Comparison of ENCODE assay signal across 30 cellular contexts in genomic region chr20:3964719-3965118, GRCh38.
"Had no signal": no experiment of that assay in that cellular context is flagged by ENCODE, and none has a peak within 500 bp of the region (broad histone marks: within the 10 kb centered on the region; RNA-seq: fewer than 3 reads in every experiment).

No MANE protein-coding gene starts in this region.

- DNase-seq: activated CD4-positive, alpha-beta T cell treated with anti-CD3 and anti-CD28 coated beads, Interleukin-2, amount 10 ng/mL, durations not matched to agents 24 days and 14 days; activated CD4-positive, alpha-beta T cell treated with anti-CD3 and anti-CD28 coated beads, Interleukin-2, amount 50 U/mL, for 4 hours; activated CD8-positive, alpha-beta T cell treated with anti-CD3 and anti-CD28 coated beads for 36 hours; activated gamma-delta T cell; activated naive CD4-positive, alpha-beta T cell treated with Interleukin-2 at 50 U/mL for 16 hours; activated naive CD8-positive, alpha-beta T cell treated with anti-CD3 and anti-CD28 coated beads, Interleukin-2, amount 10 ng/mL, durations not matched to agents 7 days and 5 days; activated T-cell treated with anti-CD3 and anti-CD28 coated beads, Interleukin-2, amount 50 U/mL, for 1 hour; activated T-cell treated with anti-CD3 and anti-CD28 coated beads, Interleukin-2, amount 50 U/mL, for 72 hours; amygdala; caudate nucleus; KG1; MM.1S; MV-4-11; NCI-H1092; NCI-H1436 treated with DMSO at 0.1 percent for 48 hours; NCI-H1694 treated with DMSO at 0.1 percent for 48 hours; NCI-H2029; NCI-H345; NCI-H524 treated with DMSO at 0.1 percent for 48 hours; NCI-H748 treated with DMSO at 0.1 percent for 48 hours; NK-92 treated with Interleukin-12 subunit alpha and Interleukin-12 subunit beta, amount 100 ng/mL, for 24 hours; Right ventricle myocardium superior; SW 1271; T-helper 1 cell; T-helper 2 cell; T-helper 9 cell had no signal

- H3K27ac ChIP-seq: ascending aorta, breast epithelium had no signal

- H3K27me3 Mint-ChIP-seq: activated CD4-positive, alpha-beta T cell treated with anti-CD3 and anti-CD28 coated beads, Interleukin-2, amount 10 ng/mL, durations not matched to agents 24 days and 14 days; activated CD8-positive, alpha-beta T cell treated with anti-CD3 and anti-CD28 coated beads for 36 hours; activated naive CD4-positive, alpha-beta T cell treated with anti-CD3 and anti-CD28 coated beads, Interleukin-2, amount 50 U/mL, for 24 hours; activated naive CD8-positive, alpha-beta T cell treated with anti-CD3 and anti-CD28 coated beads, Interleukin-2, amount 10 ng/mL, durations not matched to agents 7 days and 5 days; activated T-helper 17 cell treated with anti-CD3 and anti-CD28 coated beads, Interleukin-2, amount 50 U/mL, for 72 hours had no signal

- H3K9me3 Mint-ChIP-seq: activated CD4-positive, alpha-beta T cell treated with anti-CD3 and anti-CD28 coated beads, Interleukin-2, amount 10 ng/mL, durations not matched to agents 24 days and 14 days; activated CD8-positive, alpha-beta T cell treated with anti-CD3 and anti-CD28 coated beads for 36 hours; activated naive CD4-positive, alpha-beta T cell treated with anti-CD3 and anti-CD28 coated beads, Interleukin-2, amount 50 U/mL, for 24 hours; activated naive CD8-positive, alpha-beta T cell treated with anti-CD3 and anti-CD28 coated beads, Interleukin-2, amount 10 ng/mL, durations not matched to agents 7 days and 5 days; activated T-cell treated with anti-CD3 and anti-CD28 coated beads, Interleukin-2, amount 50 U/mL, for 72 hours; activated T-helper 17 cell treated with anti-CD3 and anti-CD28 coated beads, Interleukin-2, amount 50 U/mL, for 72 hours had no signal

- ATAC-seq: activated CD8-positive, alpha-beta T cell treated with anti-CD3 and anti-CD28 coated beads for 36 hours; activated T-cell treated with anti-CD3 and anti-CD28 coated beads, Interleukin-2, amount 50 U/mL, for 72 hours; activated T-helper 17 cell treated with anti-CD3 and anti-CD28 coated beads, Interleukin-2, amount 50 U/mL, for 72 hours had no signal

- H3K36me3 ChIP-seq: breast epithelium had no signal

- H3K9me3 ChIP-seq: ascending aorta, breast epithelium had no signal

- H3K4me1 ChIP-seq: ascending aorta, breast epithelium had no signal

- H3K4me3 ChIP-seq: ascending aorta, breast epithelium had no signal

- H3K27me3 ChIP-seq: ascending aorta, breast epithelium had no signal

- H3K27ac Mint-ChIP-seq: activated CD4-positive, alpha-beta T cell treated with anti-CD3 and anti-CD28 coated beads, Interleukin-2, amount 10 ng/mL, durations not matched to agents 24 days and 14 days; activated CD8-positive, alpha-beta T cell treated with anti-CD3 and anti-CD28 coated beads for 36 hours; activated naive CD4-positive, alpha-beta T cell treated with anti-CD3 and anti-CD28 coated beads, Interleukin-2, amount 50 U/mL, for 24 hours; activated naive CD8-positive, alpha-beta T cell treated with anti-CD3 and anti-CD28 coated beads, Interleukin-2, amount 10 ng/mL, durations not matched to agents 7 days and 5 days; activated T-cell treated with anti-CD3 and anti-CD28 coated beads, Interleukin-2, amount 50 U/mL, for 72 hours; activated T-helper 17 cell treated with anti-CD3 and anti-CD28 coated beads, Interleukin-2, amount 50 U/mL, for 72 hours had no signal

- H3K4me3 Mint-ChIP-seq: activated CD4-positive, alpha-beta T cell treated with anti-CD3 and anti-CD28 coated beads, Interleukin-2, amount 10 ng/mL, durations not matched to agents 24 days and 14 days; activated CD8-positive, alpha-beta T cell treated with anti-CD3 and anti-CD28 coated beads for 36 hours; activated naive CD4-positive, alpha-beta T cell treated with anti-CD3 and anti-CD28 coated beads, Interleukin-2, amount 50 U/mL, for 24 hours; activated naive CD8-positive, alpha-beta T cell treated with anti-CD3 and anti-CD28 coated beads, Interleukin-2, amount 10 ng/mL, durations not matched to agents 7 days and 5 days; activated T-cell treated with anti-CD3 and anti-CD28 coated beads, Interleukin-2, amount 50 U/mL, for 72 hours; activated T-helper 17 cell treated with anti-CD3 and anti-CD28 coated beads, Interleukin-2, amount 50 U/mL, for 72 hours had no signal
